Comparison of ENCODE assay signal across 17 cellular contexts in genomic region chr2:84964406-84965191, GRCh38. TPM values are rescaled to one million over a fixed set of nuclear protein-coding genes. Genes with fewer than 3 reads are reported as not detected.
DNase-seq lines count a peak whose midpoint lies in the region; ATAC-seq, FAIRE-seq and TF ChIP-seq lines count a peak whose summit lies in the region.
"Had no signal": no experiment of that assay in that cellular context is flagged by ENCODE, and none has a peak within 500 bp of the region (broad histone marks: within the 10 kb centered on the region; RNA-seq: fewer than 3 reads in every experiment).

No MANE protein-coding gene starts in this region.

- H3K79me1 ChIP-seq in mesenchymal stem cell (replicated peaks; ENCODE audit: low read length, poor library complexity, severe bottlenecking), result peaks cover 11% of the 10 kb centered on the region

- H4K8ac ChIP-seq in mesenchymal stem cell (ENCODE audit: low read length), result no peak overlapping the region

- H3K27me3 ChIP-seq in mesenchymal stem cell (ENCODE audit: control insufficient read depth in 1 of 2, insufficient read depth in 1 of 2, low read length in 2 of 2) (no peaks in the 10 kb centered on the region), heart left ventricle (no peaks in the 10 kb centered on the region)
- H3K27me3 ChIP-seq: adrenal gland, colonic mucosa, right atrium auricular region, vagina had no signal

- H3K9me3 Mint-ChIP-seq in activated CD8-positive, alpha-beta T cell treated with anti-CD3 and anti-CD28 coated beads, Interleukin-2, amount 10 ng/mL, durations not matched to agents 7 days and 5 days (ENCODE audit: insufficient read depth), result no peaks in the 10 kb centered on the region
- H3K9me3 Mint-ChIP-seq in chondrocyte (ENCODE audit: low read depth), result no peaks in the 10 kb centered on the region

- no peak overlapping the region for H3K4me2 ChIP-seq in mesenchymal stem cell (ENCODE audit: low read length, poor library complexity, severe bottlenecking)

- H3K9me3 ChIP-seq in mesenchymal stem cell (ENCODE audit: control insufficient read depth, low read length) (no peaks in the 10 kb centered on the region), heart left ventricle (no peaks in the 10 kb centered on the region)
- H3K9me3 ChIP-seq: adrenal gland, colonic mucosa, right atrium auricular region, vagina had no signal

- no peaks in the 10 kb centered on the region for H3K27me3 Mint-ChIP-seq in activated CD8-positive, alpha-beta T cell treated with anti-CD3 and anti-CD28 coated beads, Interleukin-2, amount 10 ng/mL, durations not matched to agents 7 days and 5 days (ENCODE audit: low read depth)
- no peaks in the 10 kb centered on the region for H3K27me3 Mint-ChIP-seq in chondrocyte (ENCODE audit: low read depth)

- no peak overlapping the region for H2BK12ac ChIP-seq in mesenchymal stem cell (ENCODE audit: low read length in 2 of 2)

- H3K36me3 ChIP-seq in mesenchymal stem cell (ENCODE audit: control insufficient read depth in 1 of 2, insufficient read depth in 2 of 2, low read depth in 1 of 2, low read length in 2 of 2), result peaks cover 10 to 29% of the 10 kb centered on the region in 2 experiments
- H3K36me3 ChIP-seq in heart left ventricle, result peaks cover 0 to 24% (median 11%) of the 10 kb centered on the region in 9 donors
- H3K36me3 ChIP-seq: adrenal gland, colonic mucosa, right atrium auricular region had no signal

- DNase-seq in CD1c-positive myeloid dendritic cell (ENCODE audit: extremely low spot score) (peak; percentile 53), GM12892 (ENCODE audit: insufficient read length) (no peak), mesenchymal stem cell (no peak), cerebellar cortex (ENCODE audit: low spot score) (no peak), chondrocyte (ENCODE audit: low spot score) (no peak), heart left ventricle (no peak), posterior cingulate gyrus (no peak)
- no peak for DNase-seq in activated CD8-positive, alpha-beta T cell treated with anti-CD3 and anti-CD28 coated beads, Interleukin-2, amount 10 ng/mL, durations not matched to agents 7 days and 5 days
- DNase-seq: colonic mucosa; GF-D8; head of caudate nucleus; NCI-H1694 treated with DMSO at 0.1 percent for 48 hours; NCI-H526; stimulated activated naive CD4-positive, alpha-beta T cell treated with Interleukin-2 at 50 U/mL for 16 hours had no signal

- H2AFZ ChIP-seq in mesenchymal stem cell (ENCODE audit: low read depth, low read length), result no peak overlapping the region

- no peak overlapping the region for H2BK5ac ChIP-seq in mesenchymal stem cell (ENCODE audit: low read depth, low read length, poor library complexity, severe bottlenecking)

- H3K4me1 Mint-ChIP-seq in activated CD8-positive, alpha-beta T cell treated with anti-CD3 and anti-CD28 coated beads, Interleukin-2, amount 10 ng/mL, durations not matched to agents 7 days and 5 days (ENCODE audit: low read depth), result peaks cover 44% of the 10 kb centered on the region
- H3K4me1 Mint-ChIP-seq in chondrocyte (ENCODE audit: low read depth), result peaks cover 47% of the 10 kb centered on the region

- no peak overlapping the region for H3K4me3 Mint-ChIP-seq in activated CD8-positive, alpha-beta T cell treated with anti-CD3 and anti-CD28 coated beads, Interleukin-2, amount 10 ng/mL, durations not matched to agents 7 days and 5 days
- H3K4me3 Mint-ChIP-seq in chondrocyte (ENCODE audit: unreplicated experiment), result no peak overlapping the region

- H3K4me1 ChIP-seq in mesenchymal stem cell (ENCODE audit: control insufficient read depth, insufficient read depth, low read depth, low read length) (peaks cover 12% of the 10 kb centered on the region), heart left ventricle (peaks cover 3 to 57% (median 15%) of the 10 kb centered on the region in 12 donors)
- H3K4me1 ChIP-seq: colonic mucosa had no signal

- 97% methylated on average over 9 of the region's 9 CpGs for WGBS in mesenchymal stem cell
- WGBS in heart left ventricle, 4 donors, result 94 to 96% (median 95%) methylated on average over 9 of the region's 9 CpGs

- 0 out of 2 replicates have a peak, but pooled peaks have one; percentile 6 for TF ChIP-seq POLR2A in GM12892 (IDR thresholded peaks at IDR 0.05; ENCODE audit: low read depth, low read length)
- no peak for TF ChIP-seq POLR2A in heart left ventricle (IDR thresholded peaks at IDR 0.05)

- H4K91ac ChIP-seq in mesenchymal stem cell (ENCODE audit: low read length), result no peak overlapping the region

- H3K27ac Mint-ChIP-seq in activated CD8-positive, alpha-beta T cell treated with anti-CD3 and anti-CD28 coated beads, Interleukin-2, amount 10 ng/mL, durations not matched to agents 7 days and 5 days, result peak overlapping the region; percentile 5
- H3K27ac Mint-ChIP-seq in chondrocyte (ENCODE audit: unreplicated experiment), result no peak overlapping the region

- H3K14ac ChIP-seq in mesenchymal stem cell (ENCODE audit: low read length in 2 of 2), result no peak overlapping the region

- no peak overlapping the region for H3K9ac ChIP-seq in mesenchymal stem cell (ENCODE audit: low read length)

- no peak for FAIRE-seq in GM12892 (lab: Jason Lieb, UNC)

- H3K4ac ChIP-seq in mesenchymal stem cell (ENCODE audit: low read depth in 1 of 2, low read length in 2 of 2), result no peak overlapping the region

- H3K27ac ChIP-seq in mesenchymal stem cell (ENCODE audit: low read length, poor library complexity, severe bottlenecking) (peak overlapping the region; percentile 21), heart left ventricle (peak overlapping the region in 1 of 12 donors; percentile 56)
- H3K27ac ChIP-seq: colonic mucosa, right atrium auricular region, vagina had no signal

- POLR2A ChIA-PET in activated CD8-positive, alpha-beta T cell treated with anti-CD3 and anti-CD28 coated beads, Interleukin-2, amount 10 ng/mL, durations not matched to agents 7 days and 5 days (lab: Charles Lee), result no interaction called here

- TF ChIP-seq CTCF in chondrocyte (IDR thresholded peaks at IDR 0.05) (no peak), heart left ventricle (IDR thresholded peaks at IDR 0.05) (no peak)

- no peak for ATAC-seq in activated CD8-positive, alpha-beta T cell treated with anti-CD3 and anti-CD28 coated beads, Interleukin-2, amount 10 ng/mL, durations not matched to agents 7 days and 5 days
- ATAC-seq in heart left ventricle, result no peak

- no peak overlapping the region for H3K4me3 ChIP-seq in mesenchymal stem cell (ENCODE audit: insufficient read depth in 1 of 2, low read depth in 1 of 2, low read length in 2 of 2)
- no peak overlapping the region for H3K4me3 ChIP-seq in heart left ventricle
- H3K4me3 ChIP-seq: adrenal gland, colonic mucosa, right atrium auricular region, vagina had no signal

- CTCF ChIA-PET in activated CD8-positive, alpha-beta T cell treated with anti-CD3 and anti-CD28 coated beads, Interleukin-2, amount 10 ng/mL, durations not matched to agents 7 days and 5 days (lab: Charles Lee), result no interaction called here

- intact Hi-C loops in heart left ventricle (cut with DNase I), result no loop called here
- intact Hi-C loops in posterior cingulate gyrus (cut with DNase I), result no loop called here

- H3K36me3 Mint-ChIP-seq in activated CD8-positive, alpha-beta T cell treated with anti-CD3 and anti-CD28 coated beads, Interleukin-2, amount 10 ng/mL, durations not matched to agents 7 days and 5 days (ENCODE audit: low read depth), result peaks cover 67% of the 10 kb centered on the region
- peaks cover 13% of the 10 kb centered on the region for H3K36me3 Mint-ChIP-seq in chondrocyte (ENCODE audit: low read depth)

- H3K23ac ChIP-seq in mesenchymal stem cell (ENCODE audit: low read length in 2 of 2), result no peak overlapping the region

- no peak overlapping the region for H2BK120ac ChIP-seq in mesenchymal stem cell (ENCODE audit: low read depth, low read length)

- H2BK15ac ChIP-seq in mesenchymal stem cell (ENCODE audit: low read depth, poor library complexity, severe bottlenecking), result no peak overlapping the region

- no peak overlapping the region for H3K18ac ChIP-seq in mesenchymal stem cell (ENCODE audit: low read depth in 1 of 2, low read length in 2 of 2)

- H2AK5ac ChIP-seq in mesenchymal stem cell (ENCODE audit: low read length, severe bottlenecking), result no peak overlapping the region

RNA-seq across cellular contexts. Expression of gene KCMF1, which starts 6.4 kb away (rescaled TPM):
- polyA plus RNA-seq in GM12892 (2012; ENCODE audit: missing spikeins), result 68.1 TPM
- 10 to 100 TPM; 88.9 to 92.5 TPM for total RNA-seq in activated CD8-positive, alpha-beta T cell treated with anti-CD3 and anti-CD28 coated beads, Interleukin-2, amount 10 ng/mL, durations not matched to agents 7 days and 5 days
- polyA plus RNA-seq in mesenchymal stem cell (2013, experiment 1 of 2), result 33.7 TPM
- polyA plus RNA-seq in mesenchymal stem cell (2013, experiment 2 of 2), result 36.1 TPM
- total RNA-seq in chondrocyte (76.0 to 101 TPM (median 95.8 TPM) in 3 replicates), heart left ventricle (100 to 1,000 TPM in 1 of 9 donors, 10 to 100 TPM in 8; 58.9 to 104 (median 85.2) TPM)
- 10 to 100 TPM; 10.9 to 59.9 TPM for polyA plus RNA-seq in heart left ventricle

RNA-seq across cellular contexts. Expression of gene TMSB10, which starts 59.1 kb away (rescaled TPM):
- polyA plus RNA-seq in GM12892 (2012; ENCODE audit: missing spikeins), result 4,109 TPM
- total RNA-seq in activated CD8-positive, alpha-beta T cell treated with anti-CD3 and anti-CD28 coated beads, Interleukin-2, amount 10 ng/mL, durations not matched to agents 7 days and 5 days, result 1,000 to 10,000 TPM; 4,520 to 4,885 TPM
- polyA plus RNA-seq in mesenchymal stem cell (2013, experiment 1 of 2), result 4,228 TPM
- polyA plus RNA-seq in mesenchymal stem cell (2013, experiment 2 of 2), result 4,226 TPM
- total RNA-seq in chondrocyte, result 1,771 to 2,562 TPM (median 2,521 TPM) in 3 replicates
- 1,000 to 10,000 TPM in 3 of 9 donors, 100 to 1,000 TPM in 6; 288 to 3,094 (median 492) TPM for total RNA-seq in heart left ventricle
- polyA plus RNA-seq in heart left ventricle, result 1,000 to 10,000 TPM in 1 of 2 donors, 100 to 1,000 TPM in 1; 893 to 1,015 TPM
